ENCODE assay signal across 7 cellular contexts in genomic region chr15:60478633-60479360, GRCh38.
DNase-seq lines count a peak whose midpoint lies in the region; ATAC-seq and TF ChIP-seq lines count a peak whose summit lies in the region.

TSS of gene ICE2 (minus strand) at chr15:60479142. CDS start at chr15:60477977, 1,165 bp downstream.

- peak; percentile 96 for DNase-seq in NCI-H2081 (lab: John Stamatoyannopoulos, UW)
- peak; percentile 83 for DNase-seq in T1000 (lab: John Stamatoyannopoulos, UW)
- peak; percentile 96 for DNase-seq in astrocyte of the spinal cord (ENCODE audit: low read depth, low spot score)
- DNase-seq in hippocampal formation (lab: John Stamatoyannopoulos, UW): peak; percentile 89 to 90
- peak; percentile 98 for DNase-seq in retina

- peak within 1 kb of the TSS; percentile 80 for H3K4me3 ChIP-seq in astrocyte of the spinal cord (ENCODE audit: low read depth, low read length)

- in situ Hi-C loops in astrocyte of the spinal cord (cut with HindIII; ENCODE audit: low sequenced_read_pairs): no loop called here

- ATAC-seq in GM18508 (IDR thresholded peaks at IDR 0.05; ENCODE audit: insufficient read depth, unreplicated experiment) (peak; percentile 74), HG03025 (IDR thresholded peaks at IDR 0.05; ENCODE audit: low FRiP score, unreplicated experiment) (peak; percentile 84)

- TF ChIP-seq CTCF in astrocyte of the spinal cord (IDR thresholded peaks at IDR 0.05; ENCODE audit: low read depth, low read length): no peak

Comparison
In these comparisons a context has a peak if more than half of its experiments do, and no peak if none do; other contexts are left out.
1. Peak in every context shown above with its lines: DNase-seq, ATAC-seq and H3K4me3 ChIP-seq.